8 cellular contexts compared by ENCODE assay signal in genomic region chr6:145044606-145045275, GRCh38.
DNase-seq lines count a peak whose midpoint lies in the region; ATAC-seq, FAIRE-seq and TF ChIP-seq lines count a peak whose summit lies in the region.

No MANE protein-coding gene starts in this region.

- TF ChIP-seq CTCF in AG10803 (conservative IDR thresholded peaks at IDR 0.05; ENCODE audit: low read length) = no peak
- no peak for TF ChIP-seq CTCF in bronchial epithelial cell (IDR thresholded peaks at IDR 0.05; ENCODE audit: insufficient read depth, low read length, severe bottlenecking)
- TF ChIP-seq CTCF in stomach (IDR thresholded peaks at IDR 0.05) = no peak

- TF ChIP-seq POLR2A in stomach (IDR thresholded peaks at IDR 0.05) = no peak

- intact Hi-C loops in stomach (cut with DNase I; ENCODE audit: low total_unique reads) = no loop called here

- H3K4me1 ChIP-seq in stomach = no peaks in the 10 kb centered on the region

- no peak overlapping the region for H3K27ac ChIP-seq in stomach

- peak; percentile 18 for FAIRE-seq in bronchial epithelial cell (lab: Jason Lieb, UNC)

- ATAC-seq in GM21825 (IDR thresholded peaks at IDR 0.05; ENCODE audit: unreplicated experiment) (no peak), GM21447 (IDR thresholded peaks at IDR 0.05; ENCODE audit: unreplicated experiment) (no peak)

- H3K9me3 ChIP-seq in stomach = no peaks in the 10 kb centered on the region

- no peak for TF ChIP-seq EP300 in stomach (IDR thresholded peaks at IDR 0.05)

- H3K27me3 ChIP-seq in bronchial epithelial cell (ENCODE audit: control insufficient read depth, insufficient read depth, low read length) (no peaks in the 10 kb centered on the region), stomach (no peaks in the 10 kb centered on the region)

- no peaks in the 10 kb centered on the region for H3K36me3 ChIP-seq in bronchial epithelial cell (ENCODE audit: control insufficient read depth, insufficient read depth, low read length)
- no peaks in the 10 kb centered on the region for H3K36me3 ChIP-seq in stomach

- peak; percentile 80 for DNase-seq in AG10803 (ENCODE audit: low read depth)
- DNase-seq in HT1080 (ENCODE audit: low read depth) = peak; percentile 67
- DNase-seq in bronchial epithelial cell (ENCODE audit: low read depth) = peak; percentile 54
- peak; percentile 70 to 85 for DNase-seq in lung microvascular endothelial cell (ENCODE audit: low read depth in 2 of 2)
- no peak for DNase-seq in stomach
- no peak for DNase-seq in C1 segment of cervical spinal cord (lab: John Stamatoyannopoulos, UW)

- WGBS in stomach, 5 donors = 12 to 30% (median 25%) methylated on average over 3 of the region's 3 CpGs

- H3K4me3 ChIP-seq in AG10803 (ENCODE audit: low read length) = no peak overlapping the region
- H3K4me3 ChIP-seq in bronchial epithelial cell (ENCODE audit: low read depth, low read length) = no peak overlapping the region
- no peak overlapping the region for H3K4me3 ChIP-seq in stomach

Comparison
In these comparisons a context has a peak if more than half of its experiments do, and no peak if none do; other contexts are left out.
1. DNase-seq: peak in AG10803 (single experiment), HT1080 (single experiment), bronchial epithelial cell (single experiment) and lung microvascular endothelial cell (2 of 2); none in stomach (single experiment) and C1 segment of cervical spinal cord (0 of 14).